Comparison of ENCODE assay signal across 9 cellular contexts in genomic region chr7:31443457-31443856, GRCh38.
DNase-seq lines count a peak whose midpoint lies in the region; ATAC-seq and TF ChIP-seq lines count a peak whose summit lies in the region.
"Had no signal": no experiment of that assay in that cellular context is flagged by ENCODE, and none has a peak within 500 bp of the region (broad histone marks: within the 10 kb centered on the region; RNA-seq: fewer than 3 reads in every experiment).

No MANE protein-coding gene starts in this region.

- no peaks in the 10 kb centered on the region for H3K36me3 Mint-ChIP-seq in activated CD8-positive, alpha-beta memory T cell treated with anti-CD3 and anti-CD28 coated beads, Interleukin-2, amount 10 ng/mL, durations not matched to agents 7 days and 5 days
- H3K36me3 Mint-ChIP-seq: naive B cell had no signal

- H3K4me3 Mint-ChIP-seq in activated CD8-positive, alpha-beta memory T cell treated with anti-CD3 and anti-CD28 coated beads, Interleukin-2, amount 10 ng/mL, durations not matched to agents 7 days and 5 days = no peak overlapping the region
- H3K4me3 Mint-ChIP-seq: naive B cell had no signal

- H3K4me1 ChIP-seq in ascending aorta = no peaks in the 10 kb centered on the region
- H3K4me1 ChIP-seq in upper lobe of left lung = no peaks in the 10 kb centered on the region

- H3K27ac ChIP-seq in ascending aorta (no peak overlapping the region), upper lobe of left lung (no peak overlapping the region)

- TF ChIP-seq POLR2A in upper lobe of left lung (IDR thresholded peaks at IDR 0.05) = no peak

- ATAC-seq in HG03432 (IDR thresholded peaks at IDR 0.05; ENCODE audit: unreplicated experiment) = peak; percentile 79
- peak in 1 of 2 donors; percentile 86 for ATAC-seq in upper lobe of left lung (ENCODE audit: low FRiP score in 2 of 2)
- ATAC-seq in activated CD8-positive, alpha-beta memory T cell treated with anti-CD3 and anti-CD28 coated beads, Interleukin-2, amount 10 ng/mL, durations not matched to agents 7 days and 5 days = no peak

- H3K27me3 Mint-ChIP-seq in activated CD8-positive, alpha-beta memory T cell treated with anti-CD3 and anti-CD28 coated beads, Interleukin-2, amount 10 ng/mL, durations not matched to agents 7 days and 5 days = no peaks in the 10 kb centered on the region

- no peaks in the 10 kb centered on the region for H3K9me3 Mint-ChIP-seq in activated CD8-positive, alpha-beta memory T cell treated with anti-CD3 and anti-CD28 coated beads, Interleukin-2, amount 10 ng/mL, durations not matched to agents 7 days and 5 days (ENCODE audit: low read depth)
- H3K9me3 Mint-ChIP-seq: naive B cell had no signal

- no peaks in the 10 kb centered on the region for H3K4me1 Mint-ChIP-seq in activated CD8-positive, alpha-beta memory T cell treated with anti-CD3 and anti-CD28 coated beads, Interleukin-2, amount 10 ng/mL, durations not matched to agents 7 days and 5 days
- H3K4me1 Mint-ChIP-seq: naive B cell had no signal

- TF ChIP-seq CTCF in ascending aorta (IDR thresholded peaks at IDR 0.05) (peak; percentile 36 to 67 (median 59)), upper lobe of left lung (IDR thresholded peaks at IDR 0.05) (peak in 5 of 6 experiments; percentile 61 to 78 (median 67))

- intact Hi-C loops in ascending aorta (cut with DNase I) = loop anchor here (2.0 kb wide), 1 partner anchor 191 kb away; no protein-coding TSS in a partner anchor

- WGBS in upper lobe of left lung, 2 donors = 0 to 9% methylated on average over 1 of the region's 1 CpG

- H3K27ac Mint-ChIP-seq in activated CD8-positive, alpha-beta memory T cell treated with anti-CD3 and anti-CD28 coated beads, Interleukin-2, amount 10 ng/mL, durations not matched to agents 7 days and 5 days = no peak overlapping the region
- H3K27ac Mint-ChIP-seq: naive B cell had no signal

- no peaks in the 10 kb centered on the region for H3K36me3 ChIP-seq in ascending aorta
- H3K36me3 ChIP-seq in upper lobe of left lung = no peaks in the 10 kb centered on the region

- H3K9me3 ChIP-seq in ascending aorta (no peaks in the 10 kb centered on the region), upper lobe of left lung (no peaks in the 10 kb centered on the region)

- H3K4me3 ChIP-seq in ascending aorta (no peak overlapping the region), upper lobe of left lung (no peak overlapping the region)

- TF ChIP-seq EP300 in upper lobe of left lung (IDR thresholded peaks at IDR 0.05) = no peak

- peak; percentile 15 for DNase-seq in CMK (ENCODE audit: low read depth)
- DNase-seq in GM19240 (ENCODE audit: insufficient read length, low spot score) = peak; percentile 20
- DNase-seq in NCI-H2227 treated with DMSO at 0.1 percent for 48 hours (lab: John Stamatoyannopoulos, UW) = peak; percentile 20
- no peak for DNase-seq in ascending aorta (ENCODE audit: low spot score in 2 of 2)
- DNase-seq in iPS-NIHi11 (ENCODE audit: low spot score) = peak; percentile 67
- DNase-seq in upper lobe of left lung = no peak
- DNase-seq in activated CD8-positive, alpha-beta memory T cell treated with anti-CD3 and anti-CD28 coated beads, Interleukin-2, amount 10 ng/mL, durations not matched to agents 7 days and 5 days = no peak
- DNase-seq: naive B cell had no signal

- CTCF ChIA-PET in activated CD8-positive, alpha-beta memory T cell treated with anti-CD3 and anti-CD28 coated beads, Interleukin-2, amount 10 ng/mL, durations not matched to agents 7 days and 5 days (lab: Charles Lee) = interaction anchor here (0.5 to 1.7 kb wide), 4 partner anchors 14 to 647 kb away, joined by 3 to 9 read pairs (median 4); no protein-coding TSS in a partner anchor

- H3K27me3 ChIP-seq in ascending aorta (no peaks in the 10 kb centered on the region), upper lobe of left lung (no peaks in the 10 kb centered on the region)

Comparison
In these comparisons a context has a peak if more than half of its experiments do, and no peak if none do; other contexts are left out.
1. DNase-seq: peak in CMK (single experiment), GM19240 (single experiment), NCI-H2227 treated with DMSO at 0.1 percent for 48 hours (single experiment) and iPS-NIHi11 (single experiment); none in ascending aorta (0 of 2), upper lobe of left lung (0 of 2) and activated CD8-positive, alpha-beta memory T cell treated with anti-CD3 and anti-CD28 coated beads, Interleukin-2, amount 10 ng/mL, durations not matched to agents 7 days and 5 days (single experiment).